In the genomic region with DNA sequence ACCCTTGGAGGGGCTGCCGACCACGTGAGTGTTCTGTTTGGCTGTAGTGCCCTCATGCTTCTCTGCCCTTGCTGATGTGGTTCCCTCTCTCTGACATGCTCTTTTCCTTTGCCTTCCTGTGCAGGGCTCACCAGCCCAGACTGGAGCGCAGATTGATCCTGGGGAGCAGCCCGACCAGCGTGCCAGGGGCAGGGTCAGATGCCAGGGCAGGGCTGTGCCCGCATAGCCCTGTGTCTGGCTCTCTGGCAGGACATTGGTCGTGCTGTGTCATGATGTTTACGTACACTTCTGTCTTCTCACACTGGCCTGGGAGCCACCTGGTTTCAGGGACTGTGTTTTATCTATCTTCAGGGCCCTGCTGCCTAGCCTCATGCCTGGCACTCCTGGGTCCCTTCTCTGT, we compare ENCODE assay signal across 26 cellular contexts.
"Had no signal": no experiment of that assay in that cellular context is flagged by ENCODE, and none has a peak within 500 bp of the region (broad histone marks: within the 10 kb centered on the region; RNA-seq: fewer than 3 reads in every experiment).

No MANE protein-coding gene starts in this region.

- H3K27ac ChIP-seq: colonic mucosa, epithelial cell of prostate, esophagus muscularis mucosa, foreskin keratinocyte, gastroesophageal sphincter, heart left ventricle, hepatocyte, left lung, lower lobe of right lung, prostate gland, right atrium auricular region, sigmoid colon, suprapubic skin, transverse colon, upper lobe of right lung, uterus had no signal

- H3K27me3 Mint-ChIP-seq: dendritic cell treated with granulocyte-macrophage colony-stimulating factor and Interleukin-4, amounts not matched to agents 40 ng/mL and 50 ng/mL, for 4 days; natural killer cell treated with Interleukin-12 subunit alpha and Interleukin-12 subunit beta and Interleukin-15 and Interleukin-18, amount 100 ng/mL, for 72 hours; stimulated activated naive CD8-positive, alpha-beta T cell treated with anti-CD3 and anti-CD28 coated beads, Interleukin-15, amount 100 ng/mL, for 72 hours had no signal

- H3K27ac Mint-ChIP-seq: dendritic cell treated with granulocyte-macrophage colony-stimulating factor and Interleukin-4, amounts not matched to agents 40 ng/mL and 50 ng/mL, for 4 days; endodermal cell; stimulated activated effector memory CD8-positive, alpha-beta T cell treated with anti-CD3 and anti-CD28 coated beads, Interleukin-12 subunit alpha, Interleukin-12 subunit beta, amount 100 ng/mL, for 72 hours had no signal

- ATAC-seq: foreskin keratinocyte; gastroesophageal sphincter; heart left ventricle; left lung; lower lobe of right lung; natural killer cell treated with Interleukin-12 subunit alpha and Interleukin-12 subunit beta and Interleukin-15 and Interleukin-18, amount 100 ng/mL, for 72 hours; stimulated activated effector memory CD8-positive, alpha-beta T cell treated with anti-CD3 and anti-CD28 coated beads, Interleukin-12 subunit alpha, Interleukin-12 subunit beta, amount 100 ng/mL, for 72 hours; stimulated activated naive CD8-positive, alpha-beta T cell treated with anti-CD3 and anti-CD28 coated beads, Interleukin-15, amount 100 ng/mL, for 72 hours; upper lobe of right lung had no signal

- H3K4me3 Mint-ChIP-seq: dendritic cell treated with granulocyte-macrophage colony-stimulating factor and Interleukin-4, amounts not matched to agents 40 ng/mL and 50 ng/mL, for 4 days; endodermal cell; natural killer cell treated with Interleukin-12 subunit alpha and Interleukin-12 subunit beta and Interleukin-15 and Interleukin-18, amount 100 ng/mL, for 72 hours; neural crest cell; stimulated activated effector memory CD8-positive, alpha-beta T cell treated with anti-CD3 and anti-CD28 coated beads, Interleukin-12 subunit alpha, Interleukin-12 subunit beta, amount 100 ng/mL, for 72 hours; stimulated activated naive CD8-positive, alpha-beta T cell treated with anti-CD3 and anti-CD28 coated beads, Interleukin-15, amount 100 ng/mL, for 72 hours had no signal

- H3K4me1 Mint-ChIP-seq: endodermal cell, neural crest cell had no signal

- DNase-seq: colonic mucosa; effector CD8-positive, alpha-beta T cell; endodermal cell; foreskin keratinocyte; heart left ventricle; kidney; lower lobe of right lung; sigmoid colon; stimulated activated CD4-positive, alpha-beta T cell treated with anti-CD3 and anti-CD28 coated beads, Interleukin-2, amount 100 ng/mL, for 24 hours; stimulated activated CD4-positive, alpha-beta T cell treated with anti-CD3 and anti-CD28 coated beads, Interleukin-4, amount 100 ng/mL, for 24 hours; stimulated activated naive CD8-positive, alpha-beta T cell treated with anti-CD3 and anti-CD28 coated beads, Interleukin-15, amount 100 ng/mL, for 72 hours; transverse colon; upper lobe of right lung; uterus had no signal

- H3K9me3 Mint-ChIP-seq: dendritic cell treated with granulocyte-macrophage colony-stimulating factor and Interleukin-4, amounts not matched to agents 40 ng/mL and 50 ng/mL, for 4 days; natural killer cell treated with Interleukin-12 subunit alpha and Interleukin-12 subunit beta and Interleukin-15 and Interleukin-18, amount 100 ng/mL, for 72 hours; stimulated activated effector memory CD8-positive, alpha-beta T cell treated with anti-CD3 and anti-CD28 coated beads, Interleukin-12 subunit alpha, Interleukin-12 subunit beta, amount 100 ng/mL, for 72 hours had no signal
